1 cellular context compared by ENCODE assay signal in genomic region chr4:139481465-139481864, GRCh38.
TF ChIP-seq lines count a peak whose summit lies in the region.

No MANE protein-coding gene starts in this region.

TF ChIP-seq in IMR-90, 13 proteins besides CTCF, POLR2A, EP300 and RAD21:
- TF ChIP-seq, protein P1, sequence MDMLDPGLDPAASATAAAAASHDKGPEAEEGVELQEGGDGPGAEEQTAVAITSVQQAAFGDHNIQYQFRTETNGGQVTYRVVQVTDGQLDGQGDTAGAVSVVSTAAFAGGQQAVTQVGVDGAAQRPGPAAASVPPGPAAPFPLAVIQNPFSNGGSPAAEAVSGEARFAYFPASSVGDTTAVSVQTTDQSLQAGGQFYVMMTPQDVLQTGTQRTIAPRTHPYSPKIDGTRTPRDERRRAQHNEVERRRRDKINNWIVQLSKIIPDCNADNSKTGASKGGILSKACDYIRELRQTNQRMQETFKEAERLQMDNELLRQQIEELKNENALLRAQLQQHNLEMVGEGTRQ (IDR thresholded peaks at IDR 0.05; ENCODE audit: low read depth, low read length) = no peak
- no peak for TF ChIP-seq SMC3 (IDR thresholded peaks at IDR 0.05; ENCODE audit: low read depth, low read length)
- no peak for TF ChIP-seq RCOR1 (IDR thresholded peaks at IDR 0.05; ENCODE audit: insufficient replicate concordance, low read length)
- TF ChIP-seq MXI1 (IDR thresholded peaks at IDR 0.05; ENCODE audit: borderline replicate concordance, low read depth, low read length) = no peak
- TF ChIP-seq MAZ (IDR thresholded peaks at IDR 0.05; ENCODE audit: borderline replicate concordance, low read depth, low read length) = no peak
- TF ChIP-seq BHLHE40 (IDR thresholded peaks at IDR 0.05; ENCODE audit: low read depth, low read length) = no peak
- TF ChIP-seq RFX5 (IDR thresholded peaks at IDR 0.05; ENCODE audit: low read depth, low read length) = no peak
- no peak for TF ChIP-seq CHD1 (IDR thresholded peaks at IDR 0.05; ENCODE audit: low read depth, low read length)
